ENCODE assay signal across 8 cellular contexts in the genomic region with DNA sequence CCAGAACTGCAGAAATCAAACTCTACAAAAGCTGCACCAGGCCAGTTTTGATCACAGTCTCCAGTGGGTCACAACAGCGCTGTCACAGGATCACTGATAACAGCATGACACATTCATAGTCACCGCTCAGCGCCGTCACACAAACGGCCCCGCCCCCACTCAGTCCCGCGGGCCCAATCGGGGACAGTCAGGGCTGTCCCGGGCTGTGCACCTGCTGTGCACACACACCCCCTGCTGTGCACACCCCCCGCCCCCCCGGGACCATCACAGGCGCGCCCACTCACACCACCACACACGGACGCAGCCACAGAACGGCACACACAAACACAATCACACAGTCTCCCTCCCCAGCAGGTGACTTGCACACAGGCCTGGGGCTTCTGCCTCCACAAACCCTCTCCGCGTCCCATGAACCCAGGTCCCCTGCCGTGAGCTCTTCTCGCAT. TPM values are rescaled to one million over a fixed set of nuclear protein-coding genes. Genes with fewer than 3 reads are reported as not detected.
DNase-seq lines count a peak whose midpoint lies in the region; ATAC-seq and TF ChIP-seq lines count a peak whose summit lies in the region.

No MANE protein-coding gene starts in this region.

- H3K4me3 ChIP-seq in epithelial cell of proximal tubule (ENCODE audit: low read depth, low read length), result peak overlapping the region; percentile 95
- H3K4me3 ChIP-seq in muscle layer of colon (ENCODE audit: low read depth in 1 of 2, low read length in 2 of 2), result peak overlapping the region; percentile 45 to 86

- peak overlapping the region; percentile 35 for H3K27ac ChIP-seq in muscle layer of colon (ENCODE audit: low read depth, low read length)

- peak; percentile 14 for DNase-seq in GM04504 (ENCODE audit: low read depth)
- peak; percentile 63 to 65 for DNase-seq in NCI-H524 (lab: John Stamatoyannopoulos, UW)
- DNase-seq in activated CD8-positive, alpha-beta memory T cell treated with anti-CD3 and anti-CD28 coated beads, Interleukin-2, amount 50 U/mL, for 24 hours (ENCODE audit: extremely low read depth), result peak; percentile 67
- no peak for DNase-seq in epithelial cell of proximal tubule (ENCODE audit: low read depth)
- peak; percentile 78 for DNase-seq in stimulated activated CD8-positive, alpha-beta memory T cell treated with anti-CD3 and anti-CD28 coated beads, Interleukin-7, amount 100 ng/mL, for 24 hours (ENCODE audit: low read depth)
- DNase-seq in cerebellar nuclear complex (lab: John Stamatoyannopoulos, UW), result no peak

- no peaks in the 10 kb centered on the region for H3K27me3 ChIP-seq in muscle layer of colon (ENCODE audit: control insufficient read depth in 1 of 2, insufficient read depth in 2 of 2, low read length in 2 of 2)

- no peaks in the 10 kb centered on the region for H3K9me3 ChIP-seq in muscle layer of colon (ENCODE audit: low read length)

- peaks cover 6% of the 10 kb centered on the region for H3K36me3 ChIP-seq in muscle layer of colon (ENCODE audit: insufficient read depth, low read length)

- peak overlapping the region; percentile 43 for H3K9ac ChIP-seq in muscle layer of colon (ENCODE audit: low read length)

- TF ChIP-seq CTCF in epithelial cell of proximal tubule (conservative IDR thresholded peaks at IDR 0.05; ENCODE audit: low read depth, low read length), result no peak

- ATAC-seq in HG02588 (IDR thresholded peaks at IDR 0.05; ENCODE audit: unreplicated experiment), result peak; percentile 68

- H3K4me1 ChIP-seq in muscle layer of colon (ENCODE audit: insufficient read depth, low read length), result peaks cover 4% of the 10 kb centered on the region

RNA-seq across cellular contexts. Expression of a gene that starts 0.4 kb away (rescaled TPM):
- 3.9 and 8.6 TPM in 2 replicates for total RNA-seq in epithelial cell of proximal tubule

RNA-seq across cellular contexts. Expression of a gene that starts 31.6 kb away (rescaled TPM):
- 4.4 and 5.9 TPM in 2 replicates for total RNA-seq in epithelial cell of proximal tubule

Comparison
In these comparisons a context has a peak if more than half of its experiments do, and no peak if none do; other contexts are left out.
1. DNase-seq: peak in GM04504 (single experiment), NCI-H524 (2 of 2), activated CD8-positive, alpha-beta memory T cell treated with anti-CD3 and anti-CD28 coated beads, Interleukin-2, amount 50 U/mL, for 24 hours (single experiment) and stimulated activated CD8-positive, alpha-beta memory T cell treated with anti-CD3 and anti-CD28 coated beads, Interleukin-7, amount 100 ng/mL, for 24 hours (single experiment); none in epithelial cell of proximal tubule (single experiment) and cerebellar nuclear complex (0 of 2).